Comparison of ENCODE assay signal across 8 cellular contexts in the genomic region with DNA sequence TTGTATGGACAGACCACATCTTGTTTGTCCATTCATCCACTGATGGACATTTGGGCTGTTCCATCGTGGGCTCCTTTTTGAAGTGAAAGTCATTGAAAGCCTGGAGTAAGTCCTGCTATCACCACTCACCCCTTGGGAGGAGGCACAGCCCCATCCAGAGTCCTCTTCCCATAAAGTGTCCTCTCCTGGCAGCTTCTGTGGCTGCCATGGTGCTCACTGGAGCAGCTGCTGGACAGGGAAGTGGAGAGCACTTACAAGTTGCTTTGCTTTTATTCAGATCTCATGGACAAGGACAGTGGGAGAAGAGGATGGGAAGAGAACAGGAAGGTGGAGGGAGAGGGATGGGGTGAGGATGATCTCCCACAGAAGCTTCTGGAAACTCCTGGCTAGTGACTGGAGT.
"Had no signal": no experiment of that assay in that cellular context is flagged by ENCODE, and none has a peak within 500 bp of the region (broad histone marks: within the 10 kb centered on the region; RNA-seq: fewer than 3 reads in every experiment).

No MANE protein-coding gene starts in this region.

- H3K36me3 ChIP-seq: HAP-1 had no signal

- H3K27ac ChIP-seq: GM23248, HL-60 had no signal

- H3K4me1 ChIP-seq: HAP-1 had no signal

- H3K9me3 ChIP-seq: HAP-1 had no signal

- H3K4me3 ChIP-seq: GM23248, HAP-1 had no signal

- DNase-seq: GM23248, GOT3, H7, HFFc6 had no signal

- ATAC-seq: HCT116, HepG2 had no signal
